ENCODE assay signal across 9 cellular contexts in genomic region chr1:91124989-91125417, GRCh38.
DNase-seq lines count a peak whose midpoint lies in the region; ATAC-seq and TF ChIP-seq lines count a peak whose summit lies in the region.
"Had no signal": no experiment of that assay in that cellular context is flagged by ENCODE, and none has a peak within 500 bp of the region (broad histone marks: within the 10 kb centered on the region; RNA-seq: fewer than 3 reads in every experiment).

No MANE protein-coding gene starts in this region.

- H3K27ac ChIP-seq in CD8-positive, alpha-beta memory T cell (ENCODE audit: low read depth, low read length): no peak overlapping the region

- no peaks in the 10 kb centered on the region for H3K9me3 ChIP-seq in CD8-positive, alpha-beta memory T cell (ENCODE audit: low read length)

- ATAC-seq in GM21529 (IDR thresholded peaks at IDR 0.05; ENCODE audit: unreplicated experiment) (peak; percentile 57), natural killer cell (peak; percentile 82 to 94 (median 84)), HG03354 (IDR thresholded peaks at IDR 0.05; ENCODE audit: poor library complexity, severe bottlenecking, unreplicated experiment) (no peak)

- H3K36me3 Mint-ChIP-seq in CD8-positive, alpha-beta memory T cell: no peaks in the 10 kb centered on the region
- no peaks in the 10 kb centered on the region for H3K36me3 Mint-ChIP-seq in T-helper 2 cell treated with Interferon-gamma antibody and Interleukin-4, amounts not matched to agents 5 μg/mL and 100 μg/mL, for 36 hours (ENCODE audit: low read depth)
- no peaks in the 10 kb centered on the region for H3K36me3 Mint-ChIP-seq in natural killer cell

- H3K4me3 Mint-ChIP-seq in CD8-positive, alpha-beta memory T cell: peak overlapping the region in 2 of 7 donors; percentile 10 to 14
- no peak overlapping the region for H3K4me3 Mint-ChIP-seq in T-helper 2 cell treated with Interferon-gamma antibody and Interleukin-4, amounts not matched to agents 5 μg/mL and 100 μg/mL, for 36 hours
- peak overlapping the region; percentile 1 for H3K4me3 Mint-ChIP-seq in natural killer cell

- POLR2A ChIA-PET in CD8-positive, alpha-beta memory T cell (lab: Charles Lee): interaction anchor here (0.6 kb wide), 1 partner anchor 154 kb away, joined by 4 read pairs; no protein-coding TSS in a partner anchor
- POLR2A ChIA-PET in HEK293T (lab: Yijun Ruan, JAX): no interaction called here

- H3K27me3 Mint-ChIP-seq in CD8-positive, alpha-beta memory T cell: peaks cover 0 to 4% of the 10 kb centered on the region in 2 donors
- peaks cover 4% of the 10 kb centered on the region for H3K27me3 Mint-ChIP-seq in T-helper 2 cell treated with Interferon-gamma antibody and Interleukin-4, amounts not matched to agents 5 μg/mL and 100 μg/mL, for 36 hours (ENCODE audit: low read depth)
- peaks cover 20 to 63% of the 10 kb centered on the region in 2 donors for H3K27me3 Mint-ChIP-seq in natural killer cell (ENCODE audit: low read depth in 2 of 2)

- no peaks in the 10 kb centered on the region for H3K4me1 ChIP-seq in CD8-positive, alpha-beta memory T cell (ENCODE audit: insufficient read depth, low read length)

- H3K36me3 ChIP-seq in CD8-positive, alpha-beta memory T cell (ENCODE audit: insufficient read depth, low read length): no peaks in the 10 kb centered on the region

- CTCF ChIA-PET in CD8-positive, alpha-beta memory T cell (lab: Charles Lee): interaction anchor here (0.7 to 0.9 kb wide), 2 partner anchors 9 to 11 kb away, joined by 3 to 6 read pairs; no protein-coding TSS in a partner anchor
- CTCF ChIA-PET in HEK293T (lab: Yijun Ruan, JAX): interaction anchor here (0.5 kb wide), 1 partner anchor 97 kb away, joined by 5 read pairs; no protein-coding TSS in a partner anchor

- TF ChIP-seq CTCF in natural killer cell (IDR thresholded peaks at IDR 0.05): no peak

- no peak overlapping the region for H3K4me3 ChIP-seq in CD8-positive, alpha-beta memory T cell (ENCODE audit: low read length)

- DNase-seq in CD8-positive, alpha-beta memory T cell: peak in 3 of 5 donors; percentile 5 to 69 (median 17)
- DNase-seq in T-helper 2 cell treated with Interferon-gamma antibody and Interleukin-4, amounts not matched to agents 5 μg/mL and 100 μg/mL, for 36 hours (ENCODE audit: low spot score): peak; percentile 70
- DNase-seq in natural killer cell: peak; percentile 32
- no peak for DNase-seq in inferior parietal cortex (ENCODE audit: extremely low spot score)
- DNase-seq in NCI-H2081 (lab: John Stamatoyannopoulos, UW): no peak
- no peak for DNase-seq in HEK293T (ENCODE audit: extremely low spot score)
- DNase-seq: dermis blood vessel endothelial cell had no signal

- H3K9me3 Mint-ChIP-seq in CD8-positive, alpha-beta memory T cell: no peaks in the 10 kb centered on the region
- H3K9me3 Mint-ChIP-seq in T-helper 2 cell treated with Interferon-gamma antibody and Interleukin-4, amounts not matched to agents 5 μg/mL and 100 μg/mL, for 36 hours: no peaks in the 10 kb centered on the region
- no peaks in the 10 kb centered on the region for H3K9me3 Mint-ChIP-seq in natural killer cell

- H3K4me1 Mint-ChIP-seq in CD8-positive, alpha-beta memory T cell: peaks cover 13 to 20% (median 15%) of the 10 kb centered on the region in 3 donors
- peaks cover 11% of the 10 kb centered on the region for H3K4me1 Mint-ChIP-seq in T-helper 2 cell treated with Interferon-gamma antibody and Interleukin-4, amounts not matched to agents 5 μg/mL and 100 μg/mL, for 36 hours (ENCODE audit: low read depth)
- H3K4me1 Mint-ChIP-seq in natural killer cell: peaks cover 23 to 24% of the 10 kb centered on the region in 2 donors

- H3K27me3 ChIP-seq in CD8-positive, alpha-beta memory T cell (ENCODE audit: insufficient read depth, low read length, poor library complexity, severe bottlenecking): no peaks in the 10 kb centered on the region

- H3K27ac Mint-ChIP-seq in CD8-positive, alpha-beta memory T cell: peak overlapping the region in 2 of 8 donors; percentile 36 to 58
- H3K27ac Mint-ChIP-seq in T-helper 2 cell treated with Interferon-gamma antibody and Interleukin-4, amounts not matched to agents 5 μg/mL and 100 μg/mL, for 36 hours: no peak overlapping the region
- H3K27ac Mint-ChIP-seq in natural killer cell: peak overlapping the region in 1 of 2 donors; percentile 31

- intact Hi-C loops in natural killer cell (cut with micrococcal nuclease): loop anchor here (2.0 kb wide), 1 partner anchor 104 kb away; no protein-coding TSS in a partner anchor

TF ChIP-seq in HEK293T, 16 proteins besides CTCF, POLR2A, EP300 and RAD21:
- TF ChIP-seq FOXM1 (IDR thresholded peaks at IDR 0.05; ENCODE audit: borderline replicate concordance): no peak
- TF ChIP-seq ARNT (IDR thresholded peaks at IDR 0.05): no peak
- TF ChIP-seq ELF4 (IDR thresholded peaks at IDR 0.05): no peak
- TF ChIP-seq FOXK2 (IDR thresholded peaks at IDR 0.05): no peak
- no peak for TF ChIP-seq CTBP1 (IDR thresholded peaks at IDR 0.05; ENCODE audit: borderline replicate concordance)

Comparison
In these comparisons a context has a peak if more than half of its experiments do, and no peak if none do; other contexts are left out.
1. DNase-seq: peak in CD8-positive, alpha-beta memory T cell (3 of 5), T-helper 2 cell treated with Interferon-gamma antibody and Interleukin-4, amounts not matched to agents 5 μg/mL and 100 μg/mL, for 36 hours (single experiment) and natural killer cell (single experiment); none in inferior parietal cortex (single experiment), NCI-H2081 (0 of 2) and HEK293T (single experiment).